10 cellular contexts compared by ENCODE assay signal in the genomic region with DNA sequence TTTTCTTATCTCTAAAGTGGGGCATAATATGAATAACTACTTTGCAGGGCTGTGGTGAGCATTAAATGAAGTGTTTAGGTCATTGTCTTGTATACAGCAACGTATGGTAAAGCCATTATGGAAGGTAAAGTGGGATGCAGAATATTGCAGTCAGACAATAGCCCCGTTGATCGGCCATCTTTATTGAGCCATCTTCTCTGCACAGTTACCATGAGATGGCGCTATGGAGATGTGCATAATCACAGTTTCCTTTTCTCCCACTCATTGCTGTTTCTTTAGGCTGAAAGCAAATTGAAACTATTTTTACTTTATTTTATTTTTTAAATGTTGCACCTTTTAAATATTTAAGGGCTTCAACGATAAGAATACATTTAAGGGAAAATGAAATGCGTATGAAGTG.
DNase-seq lines count a peak whose midpoint lies in the region; ATAC-seq, FAIRE-seq and TF ChIP-seq lines count a peak whose summit lies in the region.
"Had no signal": no experiment of that assay in that cellular context is flagged by ENCODE, and none has a peak within 500 bp of the region (broad histone marks: within the 10 kb centered on the region; RNA-seq: fewer than 3 reads in every experiment).

No MANE protein-coding gene starts in this region.

- no peak overlapping the region for H3K4me3 Mint-ChIP-seq in activated CD4-positive, alpha-beta T cell treated with anti-CD3 and anti-CD28 coated beads, Interleukin-2, amount 10 ng/mL, durations not matched to agents 24 days and 14 days

- H3K27ac Mint-ChIP-seq in activated CD4-positive, alpha-beta T cell treated with anti-CD3 and anti-CD28 coated beads, Interleukin-2, amount 10 ng/mL, durations not matched to agents 24 days and 14 days: no peak overlapping the region

- DNase-seq in RCC 7860 (ENCODE audit: low spot score) (no peak), iPS-NIHi11 (ENCODE audit: low spot score) (peak; percentile 36), thyroid gland (no peak)
- no peak for DNase-seq in activated CD4-positive, alpha-beta T cell treated with anti-CD3 and anti-CD28 coated beads, Interleukin-2, amount 10 ng/mL, durations not matched to agents 24 days and 14 days

- H3K4me1 ChIP-seq in DOHH2 (ENCODE audit: control insufficient read depth, low read length) (no peaks in the 10 kb centered on the region), thyroid gland (no peaks in the 10 kb centered on the region)

- H3K9me3 ChIP-seq in DOHH2 (ENCODE audit: control insufficient read depth, insufficient read depth, low read length) (no peaks in the 10 kb centered on the region), thyroid gland (no peaks in the 10 kb centered on the region)

- H3K4me2 ChIP-seq in DOHH2 (ENCODE audit: low read length): no peak overlapping the region

- no peaks in the 10 kb centered on the region for H3K9me3 Mint-ChIP-seq in activated CD4-positive, alpha-beta T cell treated with anti-CD3 and anti-CD28 coated beads, Interleukin-2, amount 10 ng/mL, durations not matched to agents 24 days and 14 days

- H3F3A ChIP-seq in DOHH2 (ENCODE audit: control insufficient read depth, insufficient read depth): no peaks in the 10 kb centered on the region

- H3K36me3 ChIP-seq in DOHH2 (ENCODE audit: control insufficient read depth, low read length): no peaks in the 10 kb centered on the region
- H3K36me3 ChIP-seq in thyroid gland: no peaks in the 10 kb centered on the region

- no peaks in the 10 kb centered on the region for H3K79me2 ChIP-seq in DOHH2 (ENCODE audit: control insufficient read depth, low read length)

- H3K27me3 Mint-ChIP-seq in activated CD4-positive, alpha-beta T cell treated with anti-CD3 and anti-CD28 coated beads, Interleukin-2, amount 10 ng/mL, durations not matched to agents 24 days and 14 days: no peaks in the 10 kb centered on the region

- H3K27me3 ChIP-seq in DOHH2 (ENCODE audit: control insufficient read depth, low read length) (no peaks in the 10 kb centered on the region), thyroid gland (no peaks in the 10 kb centered on the region)

- H3K27ac ChIP-seq in DOHH2 (ENCODE audit: low read depth, low read length): no peak overlapping the region
- no peak overlapping the region for H3K27ac ChIP-seq in thyroid gland

- TF ChIP-seq CTCF in DOHH2 (IDR thresholded peaks at IDR 0.05; ENCODE audit: low read depth, low read length, poor library complexity, severe bottlenecking): peak; percentile 50
- peak in 1 of 6 experiments; percentile 40 for TF ChIP-seq CTCF in thyroid gland (IDR thresholded peaks at IDR 0.05)

- peak; percentile 53 for FAIRE-seq in RCC 7860 (lab: Jason Lieb, UNC)
- FAIRE-seq: colon, HTR-8/SVneo had no signal

- H3K4me3 ChIP-seq in DOHH2 (ENCODE audit: low read length): no peak overlapping the region
- H3K4me3 ChIP-seq in thyroid gland (replicated peaks in 1 of 3): no peak overlapping the region

- intact Hi-C loops in thyroid gland (cut with DNase I): no loop called here
- intact Hi-C loops in activated CD4-positive, alpha-beta T cell treated with anti-CD3 and anti-CD28 coated beads, Interleukin-2, amount 10 ng/mL, durations not matched to agents 24 days and 14 days (cut with micrococcal nuclease): no loop called here

- 59 to 64% methylated on average over 6 of the region's 6 CpGs for WGBS in thyroid gland, 2 donors

- TF ChIP-seq POLR2A in thyroid gland (IDR thresholded peaks at IDR 0.05): no peak

- H4K20me1 ChIP-seq in DOHH2 (ENCODE audit: control insufficient read depth, insufficient read depth, low read depth, low read length): no peaks in the 10 kb centered on the region

- no peaks in the 10 kb centered on the region for H3K4me1 Mint-ChIP-seq in activated CD4-positive, alpha-beta T cell treated with anti-CD3 and anti-CD28 coated beads, Interleukin-2, amount 10 ng/mL, durations not matched to agents 24 days and 14 days

- peak; percentile 60 for ATAC-seq in HG02884 (IDR thresholded peaks at IDR 0.05; ENCODE audit: unreplicated experiment)
- no peak for ATAC-seq in GM21515 (IDR thresholded peaks at IDR 0.05; ENCODE audit: unreplicated experiment)
- no peak for ATAC-seq in HG03460 (IDR thresholded peaks at IDR 0.05; ENCODE audit: unreplicated experiment)

- no peaks in the 10 kb centered on the region for H3K36me3 Mint-ChIP-seq in activated CD4-positive, alpha-beta T cell treated with anti-CD3 and anti-CD28 coated beads, Interleukin-2, amount 10 ng/mL, durations not matched to agents 24 days and 14 days (ENCODE audit: low read depth)

- H3K9me2 ChIP-seq in DOHH2 (replicated peaks; ENCODE audit: control insufficient read depth, low read length): no peaks in the 10 kb centered on the region
